19 cellular contexts compared by ENCODE assay signal in the genomic region with DNA sequence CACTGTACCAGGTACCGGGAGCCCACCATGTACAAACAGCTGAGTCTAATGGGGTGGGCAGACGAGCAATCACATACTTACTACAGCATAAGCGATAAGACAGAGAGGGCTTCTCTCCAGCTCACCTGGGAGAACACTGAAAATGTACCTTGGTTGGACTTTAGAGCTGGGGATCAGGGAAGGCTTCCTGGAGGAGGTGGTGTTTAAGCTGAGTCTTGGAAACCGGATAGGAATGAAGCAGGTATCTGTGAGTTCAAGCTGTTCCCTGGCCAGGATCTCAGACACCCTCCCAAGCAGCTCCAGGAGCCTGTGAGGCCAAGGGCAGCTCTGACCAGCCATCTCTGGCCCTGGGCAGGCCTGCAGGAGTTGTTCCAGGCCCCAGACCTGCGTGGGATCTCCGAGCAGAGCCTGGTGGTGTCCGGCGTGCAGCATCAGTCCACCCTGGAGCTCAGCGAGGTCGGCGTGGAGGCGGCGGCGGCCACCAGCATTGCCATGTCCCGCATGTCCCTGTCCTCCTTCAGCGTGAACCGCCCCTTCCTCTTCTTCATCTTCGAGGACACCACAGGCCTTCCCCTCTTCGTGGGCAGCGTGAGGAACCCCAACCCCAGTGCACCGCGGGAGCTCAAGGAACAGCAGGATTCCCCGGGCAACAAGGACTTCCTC.
"Had no signal": no experiment of that assay in that cellular context is flagged by ENCODE, and none has a peak within 500 bp of the region (broad histone marks: within the 10 kb centered on the region; RNA-seq: fewer than 3 reads in every experiment).

No MANE protein-coding gene starts in this region.

- H3K27me3 ChIP-seq: body of pancreas, colonic mucosa, gastrocnemius medialis, heart left ventricle, transverse colon had no signal

- H3K4me3 Mint-ChIP-seq: activated naive CD8-positive, alpha-beta T cell treated with anti-CD3 and anti-CD28 coated beads for 36 hours; nephron had no signal

- ATAC-seq: activated CD4-positive, CD25-positive, alpha-beta regulatory T cell treated with anti-CD3 and anti-CD28 coated beads, Interleukin-2, amount 50 U/mL, for 24 hours; body of pancreas; gastrocnemius medialis; left colon had no signal

- H3K36me3 Mint-ChIP-seq: activated naive CD8-positive, alpha-beta T cell treated with anti-CD3 and anti-CD28 coated beads for 36 hours; immature natural killer cell had no signal

- DNase-seq: activated CD4-positive, alpha-beta T cell treated with anti-CD3 and anti-CD28 coated beads, Interleukin-2, amount 50 U/mL, for 1 hour; activated CD8-positive, alpha-beta memory T cell treated with anti-CD3 and anti-CD28 coated beads for 24 hours; activated naive CD8-positive, alpha-beta T cell treated with anti-CD3 and anti-CD28 coated beads for 36 hours; body of pancreas; central memory CD4-positive, alpha-beta T cell; colonic mucosa; effector CD4-positive, alpha-beta T cell; immature natural killer cell; left colon; occipital lobe; stimulated activated CD4-positive, alpha-beta T cell treated with anti-CD3 and anti-CD28 coated beads, Interleukin-4, amount 100 ng/mL, for 4 hours; stimulated activated CD8-positive, alpha-beta memory T cell treated with anti-CD3 and anti-CD28 coated beads, Interleukin-4, amount 100 ng/mL, for 48 hours; stimulated activated naive CD4-positive, alpha-beta T cell treated with Interleukin-2 at 50 U/mL for 16 hours; transverse colon had no signal

- H3K27me3 Mint-ChIP-seq: activated naive CD8-positive, alpha-beta T cell treated with anti-CD3 and anti-CD28 coated beads for 36 hours had no signal

- H3K9me3 Mint-ChIP-seq: activated naive CD8-positive, alpha-beta T cell treated with anti-CD3 and anti-CD28 coated beads for 36 hours; immature natural killer cell; nephron had no signal

- H3K9me3 ChIP-seq: body of pancreas, colonic mucosa, gastrocnemius medialis, heart left ventricle, prostate gland, transverse colon had no signal

- H3K27ac Mint-ChIP-seq: activated naive CD8-positive, alpha-beta T cell treated with anti-CD3 and anti-CD28 coated beads for 36 hours had no signal

- H3K36me3 ChIP-seq: colonic mucosa, gastrocnemius medialis, heart left ventricle, prostate gland, transverse colon had no signal

- H3K4me1 ChIP-seq: prostate gland had no signal

- H3K4me3 ChIP-seq: body of pancreas, colonic mucosa, gastrocnemius medialis, heart left ventricle, prostate gland, transverse colon had no signal

- H3K27ac ChIP-seq: colonic mucosa, gastrocnemius medialis had no signal
